In the genomic region with DNA sequence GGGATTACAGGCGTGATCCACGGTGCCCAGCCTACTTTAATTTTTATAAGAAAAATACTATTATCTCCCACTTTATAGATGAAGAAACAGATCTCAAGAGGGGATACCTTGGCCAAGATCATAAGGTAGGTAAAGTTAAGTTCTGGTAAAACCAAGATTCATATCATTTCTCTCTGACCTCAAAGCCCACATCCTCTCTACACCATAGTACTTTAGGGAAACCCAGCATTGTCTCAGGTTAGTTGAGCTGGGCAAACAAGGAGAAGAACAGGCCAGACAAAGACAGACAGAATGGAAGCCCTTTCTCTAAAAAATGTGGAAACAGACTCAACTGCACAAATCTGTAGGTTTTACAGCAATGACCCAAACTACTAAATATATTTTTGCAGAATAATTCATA, we compare ENCODE assay signal across 1 cellular context.
TF ChIP-seq lines count a peak whose summit lies in the region.

No MANE protein-coding gene starts in this region.

TF ChIP-seq in endothelial cell of umbilical vein, 7 proteins besides CTCF, POLR2A, EP300 and RAD21:
- no peak for TF ChIP-seq POLR2AphosphoS5 (IDR thresholded peaks at IDR 0.05; ENCODE audit: insufficient read depth, low read depth, low read length)
- no peak for TF ChIP-seq FOS (IDR thresholded peaks at IDR 0.05; ENCODE audit: borderline replicate concordance, insufficient read depth, low read length)
- no peak for TF ChIP-seq GATA2 (IDR thresholded peaks at IDR 0.05; ENCODE audit: insufficient read depth, insufficient read length, low read depth, low read length)
- no peak for TF ChIP-seq JUN (IDR thresholded peaks at IDR 0.05; ENCODE audit: borderline replicate concordance, insufficient read depth, insufficient read length, low read depth)
- TF ChIP-seq EZH2 (IDR thresholded peaks at IDR 0.05; ENCODE audit: borderline replicate concordance, low read depth, low read length, severe bottlenecking), result no peak
- TF ChIP-seq, protein P1, sequence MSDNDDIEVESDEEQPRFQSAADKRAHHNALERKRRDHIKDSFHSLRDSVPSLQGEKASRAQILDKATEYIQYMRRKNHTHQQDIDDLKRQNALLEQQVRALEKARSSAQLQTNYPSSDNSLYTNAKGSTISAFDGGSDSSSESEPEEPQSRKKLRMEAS (IDR thresholded peaks at IDR 0.05; ENCODE audit: insufficient read depth, insufficient read length), result no peak
- TF ChIP-seq MYC (IDR thresholded peaks at IDR 0.05; ENCODE audit: low read depth, low read length), result no peak
